1 cellular context compared by ENCODE assay signal in the genomic region with DNA sequence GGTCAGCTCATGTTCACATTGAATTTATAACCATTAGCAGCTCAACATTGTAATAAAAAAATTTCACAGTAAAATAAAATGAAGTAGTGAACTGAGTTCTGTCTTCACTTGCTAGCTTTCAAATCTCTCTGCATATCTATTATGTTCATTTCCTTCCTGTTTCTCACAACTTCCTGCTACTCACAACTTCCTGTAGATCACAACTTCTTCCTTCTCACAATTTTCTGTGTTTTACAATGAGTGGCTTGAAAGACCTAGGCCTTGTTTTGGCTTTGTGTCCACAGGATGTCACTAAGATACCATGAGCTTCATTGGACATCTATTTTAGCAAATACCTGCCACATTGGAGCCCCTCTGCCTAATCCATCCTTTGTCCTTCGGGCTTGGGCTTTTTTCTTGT.
TF ChIP-seq lines count a peak whose summit lies in the region.

No MANE protein-coding gene starts in this region.

TF ChIP-seq in SK-N-SH treated with all-trans-retinoic acid at 6 μM for 48 hours, 23 proteins besides CTCF, POLR2A, EP300 and RAD21 (continued from another document):
- TF ChIP-seq, protein P1, sequence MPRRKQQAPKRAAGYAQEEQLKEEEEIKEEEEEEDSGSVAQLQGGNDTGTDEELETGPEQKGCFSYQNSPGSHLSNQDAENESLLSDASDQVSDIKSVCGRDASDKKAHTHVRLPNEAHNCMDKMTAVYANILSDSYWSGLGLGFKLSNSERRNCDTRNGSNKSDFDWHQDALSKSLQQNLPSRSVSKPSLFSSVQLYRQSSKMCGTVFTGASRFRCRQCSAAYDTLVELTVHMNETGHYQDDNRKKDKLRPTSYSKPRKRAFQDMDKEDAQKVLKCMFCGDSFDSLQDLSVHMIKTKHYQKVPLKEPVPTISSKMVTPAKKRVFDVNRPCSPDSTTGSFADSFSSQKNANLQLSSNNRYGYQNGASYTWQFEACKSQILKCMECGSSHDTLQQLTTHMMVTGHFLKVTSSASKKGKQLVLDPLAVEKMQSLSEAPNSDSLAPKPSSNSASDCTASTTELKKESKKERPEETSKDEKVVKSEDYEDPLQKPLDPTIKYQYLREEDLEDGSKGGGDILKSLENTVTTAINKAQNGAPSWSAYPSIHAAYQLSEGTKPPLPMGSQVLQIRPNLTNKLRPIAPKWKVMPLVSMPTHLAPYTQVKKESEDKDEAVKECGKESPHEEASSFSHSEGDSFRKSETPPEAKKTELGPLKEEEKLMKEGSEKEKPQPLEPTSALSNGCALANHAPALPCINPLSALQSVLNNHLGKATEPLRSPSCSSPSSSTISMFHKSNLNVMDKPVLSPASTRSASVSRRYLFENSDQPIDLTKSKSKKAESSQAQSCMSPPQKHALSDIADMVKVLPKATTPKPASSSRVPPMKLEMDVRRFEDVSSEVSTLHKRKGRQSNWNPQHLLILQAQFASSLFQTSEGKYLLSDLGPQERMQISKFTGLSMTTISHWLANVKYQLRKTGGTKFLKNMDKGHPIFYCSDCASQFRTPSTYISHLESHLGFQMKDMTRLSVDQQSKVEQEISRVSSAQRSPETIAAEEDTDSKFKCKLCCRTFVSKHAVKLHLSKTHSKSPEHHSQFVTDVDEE (CRISPR knock-in tag; IDR thresholded peaks at IDR 0.05), result no peak
- no peak for TF ChIP-seq ZC3H10 (CRISPR knock-in tag; IDR thresholded peaks at IDR 0.05)
- TF ChIP-seq BACH2 (CRISPR knock-in tag; IDR thresholded peaks at IDR 0.05; ENCODE audit: borderline replicate concordance), result no peak
- TF ChIP-seq ESRRG (CRISPR knock-in tag; IDR thresholded peaks at IDR 0.05), result no peak
- no peak for TF ChIP-seq SNAI2 (CRISPR knock-in tag; IDR thresholded peaks at IDR 0.05)
- TF ChIP-seq PPARA (CRISPR knock-in tag; IDR thresholded peaks at IDR 0.05; ENCODE audit: borderline replicate concordance), result no peak
- no peak for TF ChIP-seq ZNF8 (CRISPR knock-in tag; IDR thresholded peaks at IDR 0.05)
- TF ChIP-seq ISL1 (CRISPR knock-in tag; IDR thresholded peaks at IDR 0.05), result no peak
